27 cellular contexts compared by ENCODE assay signal in the genomic region with DNA sequence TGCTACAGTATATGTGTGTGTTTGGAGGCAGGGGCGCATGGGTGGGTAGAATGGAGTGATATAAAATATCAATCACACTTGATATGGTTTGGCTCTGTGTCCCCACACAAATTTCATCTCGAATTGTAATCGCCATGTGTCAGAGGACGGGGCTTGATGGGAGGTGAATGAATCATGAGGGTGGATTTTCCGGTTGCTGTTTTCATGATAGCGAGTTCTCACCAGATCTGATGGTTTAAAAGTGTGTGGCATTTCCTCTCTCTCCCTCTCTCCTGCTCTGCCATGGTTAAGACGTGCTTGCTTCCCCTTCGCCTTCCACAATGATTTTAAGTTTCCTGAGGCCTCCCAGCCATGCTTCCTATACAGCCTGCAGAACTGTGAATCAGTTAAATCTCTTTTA. TPM values are rescaled to one million over a fixed set of nuclear protein-coding genes. Genes with fewer than 3 reads are reported as not detected.
DNase-seq lines count a peak whose midpoint lies in the region; ATAC-seq, FAIRE-seq and TF ChIP-seq lines count a peak whose summit lies in the region.
"Had no signal": no experiment of that assay in that cellular context is flagged by ENCODE, and none has a peak within 500 bp of the region (broad histone marks: within the 10 kb centered on the region; RNA-seq: fewer than 3 reads in every experiment).

No MANE protein-coding gene starts in this region.

- H4K12ac ChIP-seq in trophoblast cell (ENCODE audit: low read depth, low read length): no peak overlapping the region

- no peak overlapping the region for H2BK12ac ChIP-seq in trophoblast cell (ENCODE audit: low read length)
- no peak overlapping the region for H2BK12ac ChIP-seq in neuronal stem cell (ENCODE audit: low read length)

- H3K9me3 Mint-ChIP-seq in astrocyte (ENCODE audit: unreplicated experiment): peaks cover 3% of the 10 kb centered on the region
- H3K9me3 Mint-ChIP-seq in stimulated activated naive B cell treated with anti-CD40 and anti-IgM and Interleukin-4, amounts not matched to agents 10 μg/mL and 1 μg/mL and 100 μg/mL, for 72 hours: no peaks in the 10 kb centered on the region
- H3K9me3 Mint-ChIP-seq: activated T-cell treated with anti-CD3 and anti-CD28 coated beads, Interleukin-2, amount 50 U/mL, for 24 hours; stimulated activated memory B cell treated with anti-CD40 and anti-IgM and Interleukin-4, amounts not matched to agents 10 μg/mL and 1 μg/mL and 100 μg/mL, for 72 hours had no signal

- peak overlapping the region; percentile 42 for H3K4me2 ChIP-seq in astrocyte (ENCODE audit: low read length)
- no peak overlapping the region for H3K4me2 ChIP-seq in trophoblast cell (ENCODE audit: low read length)
- H3K4me2 ChIP-seq in neuronal stem cell (ENCODE audit: insufficient read depth, low read length, poor library complexity, severe bottlenecking): no peak overlapping the region

- no peaks in the 10 kb centered on the region for H4K20me1 ChIP-seq in astrocyte (ENCODE audit: insufficient read depth, low read length)

- H3K4me3 Mint-ChIP-seq in astrocyte (ENCODE audit: unreplicated experiment): no peak overlapping the region
- H3K4me3 Mint-ChIP-seq in stimulated activated naive B cell treated with anti-CD40 and anti-IgM and Interleukin-4, amounts not matched to agents 10 μg/mL and 1 μg/mL and 100 μg/mL, for 72 hours: no peak overlapping the region
- H3K4me3 Mint-ChIP-seq: activated T-cell treated with anti-CD3 and anti-CD28 coated beads, Interleukin-2, amount 50 U/mL, for 24 hours; CD14-positive monocyte; stimulated activated memory B cell treated with anti-CD40 and anti-IgM and Interleukin-4, amounts not matched to agents 10 μg/mL and 1 μg/mL and 100 μg/mL, for 72 hours had no signal

- DNase-seq in EL (peak; percentile 44), astrocyte (ENCODE audit: low read depth) (peak; percentile 78), epithelial cell of esophagus (ENCODE audit: low read depth) (peak; percentile 83), trophoblast cell (peak; percentile 38 to 71), OCI-M2 (lab: John Stamatoyannopoulos, UW; ENCODE audit: unreplicated experiment) (no peak), neuronal stem cell (ENCODE audit: low spot score) (no peak)
- no peak for DNase-seq in stimulated activated naive B cell treated with anti-CD40 and anti-IgM and Interleukin-4, amounts not matched to agents 10 μg/mL and 1 μg/mL and 100 μg/mL, for 72 hours
- no peak for DNase-seq in activated CD4-positive, CD25-positive, alpha-beta regulatory T cell treated with anti-CD3 and anti-CD28 coated beads, Interleukin-2, amount 50 U/mL, for 72 hours
- DNase-seq: activated T-cell treated with anti-CD3 and anti-CD28 coated beads, Interleukin-2, amount 50 U/mL, for 24 hours; cortex of kidney; head of caudate nucleus; NCI-H2081 treated with DMSO at 0.1 percent for 48 hours; NCI-H446; OCI-M1; SHP77 treated with DMSO at 0.1 percent for 48 hours; spleen; stimulated activated CD4-positive, alpha-beta T cell treated with anti-CD3 and anti-CD28 coated beads, Interleukin-4, amount 100 ng/mL, for 1 hour; SW 1271 had no signal

- H2AFZ ChIP-seq in astrocyte (ENCODE audit: low read depth, low read length) (peak overlapping the region; percentile 53), trophoblast cell (ENCODE audit: insufficient read depth, low read length, poor library complexity) (no peak overlapping the region), neuronal stem cell (ENCODE audit: low read length) (no peak overlapping the region)

- H3K4me1 ChIP-seq in astrocyte (ENCODE audit: insufficient read depth, low read length): peaks cover 9% of the 10 kb centered on the region
- no peaks in the 10 kb centered on the region for H3K4me1 ChIP-seq in trophoblast cell (ENCODE audit: control insufficient read depth in 1 of 2, insufficient read depth in 2 of 2, low read length in 2 of 2)
- peaks cover 0 to 7% of the 10 kb centered on the region in 2 donors for H3K4me1 ChIP-seq in neuronal stem cell (ENCODE audit: control insufficient read depth in 2 of 2, insufficient read depth in 1 of 2, low read depth in 1 of 2, low read length in 2 of 2)
- H3K4me1 ChIP-seq: breast epithelium, spleen had no signal

- H3K36me3 Mint-ChIP-seq in astrocyte (ENCODE audit: low read depth, unreplicated experiment): peaks cover 3% of the 10 kb centered on the region
- no peaks in the 10 kb centered on the region for H3K36me3 Mint-ChIP-seq in stimulated activated naive B cell treated with anti-CD40 and anti-IgM and Interleukin-4, amounts not matched to agents 10 μg/mL and 1 μg/mL and 100 μg/mL, for 72 hours
- H3K36me3 Mint-ChIP-seq: CD14-positive monocyte; stimulated activated memory B cell treated with anti-CD40 and anti-IgM and Interleukin-4, amounts not matched to agents 10 μg/mL and 1 μg/mL and 100 μg/mL, for 72 hours had no signal

- H3K27me3 ChIP-seq in astrocyte (ENCODE audit: insufficient read depth, low read length) (no peaks in the 10 kb centered on the region), trophoblast cell (ENCODE audit: insufficient read depth, low read length) (no peaks in the 10 kb centered on the region), neuronal stem cell (ENCODE audit: control insufficient read depth in 3 of 3, insufficient read depth in 3 of 3, low read depth in 1 of 3, low read length in 3 of 3) (peaks cover 0 to 49% (median 0%) of the 10 kb centered on the region in 3 experiments)
- H3K27me3 ChIP-seq: breast epithelium, vagina had no signal

- H3K36me3 ChIP-seq in astrocyte (ENCODE audit: insufficient read depth, low read length) (no peaks in the 10 kb centered on the region), trophoblast cell (ENCODE audit: control insufficient read depth in 1 of 2, insufficient read depth in 2 of 2, low read length in 2 of 2) (no peaks in the 10 kb centered on the region), neuronal stem cell (replicated peaks in 1 of 2; ENCODE audit: control insufficient read depth in 2 of 2, insufficient read depth in 2 of 2, low read length in 2 of 2) (no peaks in the 10 kb centered on the region)
- H3K36me3 ChIP-seq: breast epithelium, neutrophil, spleen, vagina had no signal

- H2BK15ac ChIP-seq in neuronal stem cell (ENCODE audit: low read length): no peak overlapping the region

- H3K4ac ChIP-seq in trophoblast cell (ENCODE audit: low read depth, low read length): no peak overlapping the region
- no peak overlapping the region for H3K4ac ChIP-seq in neuronal stem cell (ENCODE audit: low read length)

- no peaks in the 10 kb centered on the region for H3K27me3 Mint-ChIP-seq in astrocyte (ENCODE audit: low read depth, unreplicated experiment)
- H3K27me3 Mint-ChIP-seq in stimulated activated naive B cell treated with anti-CD40 and anti-IgM and Interleukin-4, amounts not matched to agents 10 μg/mL and 1 μg/mL and 100 μg/mL, for 72 hours: peaks cover 7 to 18% of the 10 kb centered on the region in 2 donors

- ATAC-seq in stimulated activated naive B cell treated with anti-CD40 and anti-IgM and Interleukin-4, amounts not matched to agents 10 μg/mL and 1 μg/mL and 100 μg/mL, for 72 hours (replicated peaks): no peak
- ATAC-seq: HCT116; stimulated activated memory B cell treated with anti-CD40 and anti-IgM and Interleukin-4, amounts not matched to agents 10 μg/mL and 1 μg/mL and 100 μg/mL, for 72 hours had no signal

- H3K18ac ChIP-seq in trophoblast cell (ENCODE audit: low read length) (no peak overlapping the region), neuronal stem cell (ENCODE audit: low read length) (no peak overlapping the region)

- H4K91ac ChIP-seq in trophoblast cell (ENCODE audit: low read depth, low read length): no peak overlapping the region
- no peak overlapping the region for H4K91ac ChIP-seq in neuronal stem cell (ENCODE audit: low read depth, low read length, poor library complexity)

- H2BK120ac ChIP-seq in trophoblast cell (ENCODE audit: insufficient read depth, low read length, poor library complexity) (no peak overlapping the region), neuronal stem cell (ENCODE audit: low read depth, low read length) (no peak overlapping the region)

- peaks cover 9% of the 10 kb centered on the region for H3K4me1 Mint-ChIP-seq in astrocyte (ENCODE audit: low read depth, unreplicated experiment)
- no peaks in the 10 kb centered on the region for H3K4me1 Mint-ChIP-seq in stimulated activated naive B cell treated with anti-CD40 and anti-IgM and Interleukin-4, amounts not matched to agents 10 μg/mL and 1 μg/mL and 100 μg/mL, for 72 hours
- H3K4me1 Mint-ChIP-seq: CD14-positive monocyte; stimulated activated memory B cell treated with anti-CD40 and anti-IgM and Interleukin-4, amounts not matched to agents 10 μg/mL and 1 μg/mL and 100 μg/mL, for 72 hours had no signal

- H3K79me2 ChIP-seq in astrocyte (ENCODE audit: insufficient read depth, low read length) (no peaks in the 10 kb centered on the region), trophoblast cell (ENCODE audit: control insufficient read depth, insufficient read depth, low read length, poor library complexity) (no peaks in the 10 kb centered on the region)

- TF ChIP-seq CTCF in astrocyte (IDR thresholded peaks at IDR 0.05; ENCODE audit: insufficient read depth, low read depth, low read length) (no peak), epithelial cell of esophagus (IDR thresholded peaks at IDR 0.05; ENCODE audit: insufficient read depth, low read depth, low read length, missing control alignments) (no peak)

- H3K23ac ChIP-seq in trophoblast cell (ENCODE audit: low read length) (no peak overlapping the region), neuronal stem cell (ENCODE audit: low read depth, low read length, poor library complexity) (no peak overlapping the region)

- no peaks in the 10 kb centered on the region for H3K79me1 ChIP-seq in trophoblast cell (ENCODE audit: low read length)
- no peaks in the 10 kb centered on the region for H3K79me1 ChIP-seq in neuronal stem cell (ENCODE audit: low read depth, low read length)

- no CpG with 5 or more reads among the region's 8 CpGs for WGBS in trophoblast cell (ENCODE audit: extremely low coverage, insufficient coverage, insufficient read length)
- no CpG with 5 or more reads among the region's 8 CpGs for WGBS in neuronal stem cell (ENCODE audit: extremely low coverage in 2 of 2, insufficient read length in 2 of 2, insufficient replicate concordance in 1 of 2), 2 donors

- H3K27ac Mint-ChIP-seq in astrocyte (ENCODE audit: unreplicated experiment): peak overlapping the region; percentile 64
- H3K27ac Mint-ChIP-seq in stimulated activated naive B cell treated with anti-CD40 and anti-IgM and Interleukin-4, amounts not matched to agents 10 μg/mL and 1 μg/mL and 100 μg/mL, for 72 hours: no peak overlapping the region
- H3K27ac Mint-ChIP-seq: activated T-cell treated with anti-CD3 and anti-CD28 coated beads, Interleukin-2, amount 50 U/mL, for 24 hours; CD14-positive monocyte; stimulated activated memory B cell treated with anti-CD40 and anti-IgM and Interleukin-4, amounts not matched to agents 10 μg/mL and 1 μg/mL and 100 μg/mL, for 72 hours had no signal

- H3K9me3 ChIP-seq in astrocyte (ENCODE audit: insufficient read depth, low read depth, low read length) (no peaks in the 10 kb centered on the region), trophoblast cell (ENCODE audit: insufficient read depth, low read depth, low read length) (no peaks in the 10 kb centered on the region), neuronal stem cell (replicated peaks in 1 of 2; ENCODE audit: control insufficient read depth in 2 of 2, insufficient read depth in 1 of 2, low read depth in 1 of 2, low read length in 2 of 2) (no peaks in the 10 kb centered on the region)
- H3K9me3 ChIP-seq: breast epithelium, neutrophil, spleen, vagina had no signal

- H3K14ac ChIP-seq in trophoblast cell (ENCODE audit: low read length) (no peak overlapping the region), neuronal stem cell (ENCODE audit: low read length) (no peak overlapping the region)

- no peak overlapping the region for H3K4me3 ChIP-seq in astrocyte (ENCODE audit: insufficient read depth, low read depth, low read length)
- H3K4me3 ChIP-seq in epithelial cell of esophagus (ENCODE audit: low read length): no peak overlapping the region
- H3K4me3 ChIP-seq in trophoblast cell (ENCODE audit: low read depth, low read length): no peak overlapping the region
- H3K4me3 ChIP-seq in neuronal stem cell (ENCODE audit: low read length in 2 of 2): no peak overlapping the region
- H3K4me3 ChIP-seq: breast epithelium, spleen, vagina had no signal

- H2BK5ac ChIP-seq in trophoblast cell (ENCODE audit: low read depth, low read length, poor library complexity) (no peak overlapping the region), neuronal stem cell (ENCODE audit: low read length) (no peak overlapping the region)

- peak overlapping the region; percentile 51 for H3K27ac ChIP-seq in astrocyte (ENCODE audit: low read depth, low read length)
- H3K27ac ChIP-seq in trophoblast cell (ENCODE audit: low read depth, low read length): no peak overlapping the region
- no peak overlapping the region for H3K27ac ChIP-seq in neuronal stem cell (replicated peaks; ENCODE audit: low read length)
- H3K27ac ChIP-seq: breast epithelium, neutrophil, spleen, vagina had no signal

- FAIRE-seq in astrocyte (lab: Jason Lieb, UNC): no peak
- FAIRE-seq: D721Med, endometrium, GM19239 had no signal

- H2AK5ac ChIP-seq in trophoblast cell (ENCODE audit: low read length) (no peak overlapping the region), neuronal stem cell (ENCODE audit: low read depth, low read length) (no peak overlapping the region)

- no peak overlapping the region for H4K8ac ChIP-seq in trophoblast cell (ENCODE audit: low read depth, low read length)
- no peak overlapping the region for H4K8ac ChIP-seq in neuronal stem cell (ENCODE audit: low read depth, low read length)

- H3K9ac ChIP-seq in astrocyte (ENCODE audit: low read length): peak overlapping the region; percentile 31
- no peak overlapping the region for H3K9ac ChIP-seq in trophoblast cell (ENCODE audit: low read length)
- no peak overlapping the region for H3K9ac ChIP-seq in neuronal stem cell (ENCODE audit: low read depth, low read length, poor library complexity)

RNA-seq across cellular contexts. Expression of a gene that starts 14.8 kb away (rescaled TPM):
- 6.2 and 6.8 TPM in 2 replicates for total RNA-seq in astrocyte
- 2.1 and 2.2 TPM in 2 replicates for polyA plus RNA-seq in trophoblast cell (2013)
- polyA plus RNA-seq in neuronal stem cell (2013, experiment 1 of 2): 0.20 TPM
- polyA plus RNA-seq in neuronal stem cell (2013, experiment 2 of 2): 0.15 TPM
- polyA plus RNA-seq: CD14-positive monocyte, spleen had no signal

Comparison
In these comparisons a context has a peak if more than half of its experiments do, and no peak if none do; other contexts are left out.
1. DNase-seq: peak in EL (single experiment), astrocyte (single experiment), epithelial cell of esophagus (single experiment) and trophoblast cell (2 of 2); none in stimulated activated naive B cell treated with anti-CD40 and anti-IgM and Interleukin-4, amounts not matched to agents 10 μg/mL and 1 μg/mL and 100 μg/mL, for 72 hours (single experiment), activated CD4-positive, CD25-positive, alpha-beta regulatory T cell treated with anti-CD3 and anti-CD28 coated beads, Interleukin-2, amount 50 U/mL, for 72 hours (single experiment), OCI-M2 (single experiment) and neuronal stem cell (single experiment).